5 cellular contexts compared by ENCODE assay signal in the genomic region with DNA sequence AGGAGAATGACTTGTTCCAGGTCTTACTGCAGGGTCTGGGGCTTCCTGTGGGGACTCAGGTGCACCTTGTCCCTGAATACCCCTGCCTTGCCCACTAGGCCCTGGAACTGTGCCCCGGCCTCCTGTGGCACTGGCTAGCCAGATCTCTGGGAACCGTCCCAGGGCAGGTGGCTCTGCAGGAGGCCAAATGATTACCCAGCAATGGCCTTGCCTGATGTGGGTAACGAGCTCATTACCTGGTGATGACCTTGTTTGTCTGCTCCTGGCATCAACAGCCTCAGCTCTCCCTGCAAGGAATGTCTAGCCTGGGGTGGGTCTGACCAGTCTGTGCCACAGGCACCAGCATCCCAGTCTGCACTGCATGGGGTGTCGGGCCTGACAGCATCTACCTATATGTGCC. TPM values are rescaled to one million over a fixed set of nuclear protein-coding genes. Genes with fewer than 3 reads are reported as not detected.
"Had no signal": no experiment of that assay in that cellular context is flagged by ENCODE, and none has a peak within 500 bp of the region (broad histone marks: within the 10 kb centered on the region; RNA-seq: fewer than 3 reads in every experiment).

No MANE protein-coding gene starts in this region.

RNA-seq across cellular contexts. Expression of a gene that starts 18.2 kb away (rescaled TPM):
- total RNA-seq: stomach, thoracic aorta, tibial nerve, ureter, vagina had no signal
